ENCODE assay signal across 1 cellular context in the genomic region with DNA sequence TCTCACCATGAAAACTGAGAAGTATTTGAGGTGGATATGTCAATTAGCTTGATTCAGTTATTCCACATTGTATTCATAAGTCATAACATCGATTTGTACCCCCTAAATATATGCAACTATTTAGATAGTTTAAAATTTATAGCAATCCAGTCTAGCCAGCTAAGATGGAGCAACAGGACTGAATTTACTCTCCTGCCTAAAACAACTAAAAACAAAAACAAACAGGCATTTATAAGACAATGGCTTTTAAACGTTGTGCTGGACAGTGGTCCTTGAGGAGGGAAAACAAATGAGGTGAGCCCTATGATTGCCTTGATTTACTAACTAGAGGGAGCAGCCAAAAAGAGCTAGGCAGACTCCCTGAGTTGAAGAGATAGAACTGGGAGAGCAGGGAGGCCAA.
TF ChIP-seq lines count a peak whose summit lies in the region.

No MANE protein-coding gene starts in this region.

TF ChIP-seq in SK-N-SH treated with all-trans-retinoic acid at 6 μM for 48 hours, 23 proteins besides CTCF, POLR2A, EP300 and RAD21 (continued from another document):
- TF ChIP-seq, protein P1, sequence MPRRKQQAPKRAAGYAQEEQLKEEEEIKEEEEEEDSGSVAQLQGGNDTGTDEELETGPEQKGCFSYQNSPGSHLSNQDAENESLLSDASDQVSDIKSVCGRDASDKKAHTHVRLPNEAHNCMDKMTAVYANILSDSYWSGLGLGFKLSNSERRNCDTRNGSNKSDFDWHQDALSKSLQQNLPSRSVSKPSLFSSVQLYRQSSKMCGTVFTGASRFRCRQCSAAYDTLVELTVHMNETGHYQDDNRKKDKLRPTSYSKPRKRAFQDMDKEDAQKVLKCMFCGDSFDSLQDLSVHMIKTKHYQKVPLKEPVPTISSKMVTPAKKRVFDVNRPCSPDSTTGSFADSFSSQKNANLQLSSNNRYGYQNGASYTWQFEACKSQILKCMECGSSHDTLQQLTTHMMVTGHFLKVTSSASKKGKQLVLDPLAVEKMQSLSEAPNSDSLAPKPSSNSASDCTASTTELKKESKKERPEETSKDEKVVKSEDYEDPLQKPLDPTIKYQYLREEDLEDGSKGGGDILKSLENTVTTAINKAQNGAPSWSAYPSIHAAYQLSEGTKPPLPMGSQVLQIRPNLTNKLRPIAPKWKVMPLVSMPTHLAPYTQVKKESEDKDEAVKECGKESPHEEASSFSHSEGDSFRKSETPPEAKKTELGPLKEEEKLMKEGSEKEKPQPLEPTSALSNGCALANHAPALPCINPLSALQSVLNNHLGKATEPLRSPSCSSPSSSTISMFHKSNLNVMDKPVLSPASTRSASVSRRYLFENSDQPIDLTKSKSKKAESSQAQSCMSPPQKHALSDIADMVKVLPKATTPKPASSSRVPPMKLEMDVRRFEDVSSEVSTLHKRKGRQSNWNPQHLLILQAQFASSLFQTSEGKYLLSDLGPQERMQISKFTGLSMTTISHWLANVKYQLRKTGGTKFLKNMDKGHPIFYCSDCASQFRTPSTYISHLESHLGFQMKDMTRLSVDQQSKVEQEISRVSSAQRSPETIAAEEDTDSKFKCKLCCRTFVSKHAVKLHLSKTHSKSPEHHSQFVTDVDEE (CRISPR knock-in tag; IDR thresholded peaks at IDR 0.05) = no peak
- TF ChIP-seq PPARA (CRISPR knock-in tag; IDR thresholded peaks at IDR 0.05; ENCODE audit: borderline replicate concordance) (no peak), SNAI2 (CRISPR knock-in tag; IDR thresholded peaks at IDR 0.05) (no peak), ZFP30 (CRISPR knock-in tag; IDR thresholded peaks at IDR 0.05) (no peak), ISL1 (CRISPR knock-in tag; IDR thresholded peaks at IDR 0.05) (no peak), ZNF565 (CRISPR knock-in tag; conservative IDR thresholded peaks at IDR 0.05; ENCODE audit: low read depth) (no peak), GLIS3 (CRISPR knock-in tag; IDR thresholded peaks at IDR 0.05) (no peak), ESRRG (CRISPR knock-in tag; IDR thresholded peaks at IDR 0.05) (no peak), TOX (CRISPR knock-in tag; IDR thresholded peaks at IDR 0.05; ENCODE audit: borderline replicate concordance) (no peak)
- TF ChIP-seq, protein P2, sequence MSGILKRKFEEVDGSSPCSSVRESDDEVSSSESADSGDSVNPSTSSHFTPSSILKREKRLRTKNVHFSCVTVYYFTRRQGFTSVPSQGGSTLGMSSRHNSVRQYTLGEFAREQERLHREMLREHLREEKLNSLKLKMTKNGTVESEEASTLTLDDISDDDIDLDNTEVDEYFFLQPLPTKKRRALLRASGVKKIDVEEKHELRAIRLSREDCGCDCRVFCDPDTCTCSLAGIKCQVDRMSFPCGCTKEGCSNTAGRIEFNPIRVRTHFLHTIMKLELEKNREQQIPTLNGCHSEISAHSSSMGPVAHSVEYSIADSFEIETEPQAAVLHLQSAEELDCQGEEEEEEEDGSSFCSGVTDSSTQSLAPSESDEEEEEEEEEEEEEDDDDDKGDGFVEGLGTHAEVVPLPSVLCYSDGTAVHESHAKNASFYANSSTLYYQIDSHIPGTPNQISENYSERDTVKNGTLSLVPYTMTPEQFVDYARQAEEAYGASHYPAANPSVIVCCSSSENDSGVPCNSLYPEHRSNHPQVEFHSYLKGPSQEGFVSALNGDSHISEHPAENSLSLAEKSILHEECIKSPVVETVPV (CRISPR knock-in tag; IDR thresholded peaks at IDR 0.05) = no peak
TF ChIP-seq in SK-N-SH treated with all-trans-retinoic acid at 6 μM for 48 hours: peak in this region for 0.
